ENCODE assay signal across 8 cellular contexts in genomic region chr12:53726946-53727309, GRCh38. TPM values are rescaled to one million over a fixed set of nuclear protein-coding genes. Genes with fewer than 3 reads are reported as not detected.
A peak's percentile ranks its signal among the peaks of the same experiment; 100 is the strongest.
DNase-seq lines count a peak whose midpoint lies in the region; TF ChIP-seq lines count a peak whose summit lies in the region.

No MANE protein-coding gene starts in this region.

- H3K4me3 Mint-ChIP-seq in CD8-positive, alpha-beta memory T cell, result peak overlapping the region; percentile 89 to 97 (median 94)
- peak overlapping the region; percentile 89 for H3K4me3 Mint-ChIP-seq in mesothelial cell of epicardium

- H3K9me3 Mint-ChIP-seq in CD8-positive, alpha-beta memory T cell, result no peaks in the 10 kb centered on the region
- no peaks in the 10 kb centered on the region for H3K9me3 Mint-ChIP-seq in mesothelial cell of epicardium

- H3K4me1 Mint-ChIP-seq in CD8-positive, alpha-beta memory T cell, result peaks cover 28 to 45% (median 39%) of the 10 kb centered on the region in 3 donors
- peaks cover 25% of the 10 kb centered on the region for H3K4me1 Mint-ChIP-seq in mesothelial cell of epicardium

- peak overlapping the region; percentile 97 for H3K4me3 ChIP-seq in CD8-positive, alpha-beta memory T cell (ENCODE audit: low read length)
- H3K4me3 ChIP-seq in Jurkat, Clone E6-1 (ENCODE audit: low read length), result peak overlapping the region; percentile 66
- H3K4me3 ChIP-seq in cardiac fibroblast (replicated peaks in 1 of 2; ENCODE audit: low read depth in 2 of 2, low read length in 2 of 2), result peak overlapping the region; percentile 79 to 84

- no peaks in the 10 kb centered on the region for H3K9me3 ChIP-seq in CD8-positive, alpha-beta memory T cell (ENCODE audit: low read length)

- POLR2A ChIA-PET in CD8-positive, alpha-beta memory T cell (lab: Charles Lee), result interaction anchor here (0.9 kb wide), 1 partner anchor 17 kb away, joined by 4 read pairs; no protein-coding TSS in a partner anchor
- POLR2A ChIA-PET in GM10248 (lab: Yijun Ruan, JAX), result no interaction called here

- peaks cover 8 to 42% (median 15%) of the 10 kb centered on the region in 3 donors for H3K36me3 Mint-ChIP-seq in CD8-positive, alpha-beta memory T cell
- H3K36me3 Mint-ChIP-seq in mesothelial cell of epicardium, result peaks cover 16% of the 10 kb centered on the region

- H3K27me3 Mint-ChIP-seq in CD8-positive, alpha-beta memory T cell, result peaks cover 3 to 4% of the 10 kb centered on the region in 2 donors
- H3K27me3 Mint-ChIP-seq in mesothelial cell of epicardium (ENCODE audit: low read depth), result peaks cover 14% of the 10 kb centered on the region

- peak overlapping the region; percentile 49 to 98 (median 92) for H3K27ac Mint-ChIP-seq in CD8-positive, alpha-beta memory T cell
- peak overlapping the region; percentile 80 for H3K27ac Mint-ChIP-seq in mesothelial cell of epicardium

- H3K4me1 ChIP-seq in CD8-positive, alpha-beta memory T cell (ENCODE audit: insufficient read depth, low read length), result peaks cover 23% of the 10 kb centered on the region

- H3K36me3 ChIP-seq in CD8-positive, alpha-beta memory T cell (ENCODE audit: insufficient read depth, low read length), result peaks cover 26% of the 10 kb centered on the region

- no peak for DNase-seq in CD8-positive, alpha-beta memory T cell
- DNase-seq in Jurkat, Clone E6-1 (ENCODE audit: low read depth, low spot score), result no peak
- DNase-seq in cardiac fibroblast (ENCODE audit: low read depth in 2 of 2) (peak; percentile 35 to 47), mesothelial cell of epicardium (ENCODE audit: low spot score in 2 of 2, unreplicated experiment in 2 of 2) (no peak), NCI-H2081 (lab: John Stamatoyannopoulos, UW) (no peak), GM10248 (ENCODE audit: extremely low spot score) (no peak), NCI-H1436 (lab: John Stamatoyannopoulos, UW) (no peak), GM19240 (ENCODE audit: insufficient read length, low spot score) (no peak)

- TF ChIP-seq CTCF in cardiac fibroblast (IDR thresholded peaks at IDR 0.05; ENCODE audit: low read depth, low read length), result no peak
- TF ChIP-seq CTCF in mesothelial cell of epicardium (IDR thresholded peaks at IDR 0.05; ENCODE audit: unreplicated experiment), result no peak
- TF ChIP-seq CTCF in GM10248 (IDR thresholded peaks at IDR 0.05; ENCODE audit: control extremely low read depth, extremely low read depth, low read depth, missing control alignments), result no peak

- CTCF ChIA-PET in CD8-positive, alpha-beta memory T cell (lab: Charles Lee), result interaction anchor here (1.4 to 16.3 kb wide), 5 partner anchors 11 to 51 kb away, joined by 5 to 269 read pairs (median 7); partner anchors contain the start of gene ATP5MC2
- CTCF ChIA-PET in GM10248 (lab: Yijun Ruan, JAX), result interaction anchor here (0.8 to 19.1 kb wide), 9 partner anchors 8 to 183 kb away, joined by 3 to 460 read pairs (median 5); partner anchors contain the start of gene ATP5MC2

- no peaks in the 10 kb centered on the region for H3K27me3 ChIP-seq in CD8-positive, alpha-beta memory T cell (ENCODE audit: insufficient read depth, low read length, poor library complexity, severe bottlenecking)

- peak overlapping the region; percentile 62 for H3K27ac ChIP-seq in CD8-positive, alpha-beta memory T cell (ENCODE audit: low read depth, low read length)

RNA-seq across cellular contexts. Expression of gene CALCOCO1, which starts 0.3 kb away (rescaled TPM):
- 10 to 100 TPM; 29.5 to 31.4 TPM for total RNA-seq in CD8-positive, alpha-beta memory T cell
- polyA plus RNA-seq in CD8-positive, alpha-beta memory T cell, result 73.9 TPM
- polyA plus RNA-seq in Jurkat, Clone E6-1 (2012; ENCODE audit: insufficient read depth, insufficient read length), result 32.7 TPM
- total RNA-seq in mesothelial cell of epicardium, result 124 to 130 TPM (median 124 TPM) in 3 replicates

RNA-seq across cellular contexts. Expression of gene CISTR, which starts 24.9 kb away (rescaled TPM):
- total RNA-seq in CD8-positive, alpha-beta memory T cell, result not detected
- not detected for polyA plus RNA-seq in CD8-positive, alpha-beta memory T cell
- not detected for polyA plus RNA-seq in Jurkat, Clone E6-1 (2012; ENCODE audit: insufficient read depth, insufficient read length)
- total RNA-seq in mesothelial cell of epicardium, result not detected in 3 replicates

RNA-seq across cellular contexts. Expression of gene ATP5MC2, which starts 51.0 kb away (rescaled TPM):
- 100 to 1,000 TPM; 342 to 350 TPM for total RNA-seq in CD8-positive, alpha-beta memory T cell
- 529 TPM for polyA plus RNA-seq in CD8-positive, alpha-beta memory T cell
- polyA plus RNA-seq in Jurkat, Clone E6-1 (2012; ENCODE audit: insufficient read depth, insufficient read length), result 757 TPM
- total RNA-seq in mesothelial cell of epicardium, result 356 to 359 TPM (median 356 TPM) in 3 replicates

Comparison
In these comparisons a context has a peak if more than half of its experiments do, and no peak if none do; other contexts are left out.
1. DNase-seq: peak in cardiac fibroblast (2 of 2); none in CD8-positive, alpha-beta memory T cell (0 of 5), Jurkat, Clone E6-1 (single experiment), mesothelial cell of epicardium (0 of 2), NCI-H2081 (0 of 2), GM10248 (single experiment), NCI-H1436 (single experiment) and GM19240 (single experiment).
2. Peak in every context shown above with its lines, with median percentiles within 50 percentile points of each other: H3K4me3 ChIP-seq.